Comparison of ENCODE assay signal across 2 cellular contexts in the genomic region with DNA sequence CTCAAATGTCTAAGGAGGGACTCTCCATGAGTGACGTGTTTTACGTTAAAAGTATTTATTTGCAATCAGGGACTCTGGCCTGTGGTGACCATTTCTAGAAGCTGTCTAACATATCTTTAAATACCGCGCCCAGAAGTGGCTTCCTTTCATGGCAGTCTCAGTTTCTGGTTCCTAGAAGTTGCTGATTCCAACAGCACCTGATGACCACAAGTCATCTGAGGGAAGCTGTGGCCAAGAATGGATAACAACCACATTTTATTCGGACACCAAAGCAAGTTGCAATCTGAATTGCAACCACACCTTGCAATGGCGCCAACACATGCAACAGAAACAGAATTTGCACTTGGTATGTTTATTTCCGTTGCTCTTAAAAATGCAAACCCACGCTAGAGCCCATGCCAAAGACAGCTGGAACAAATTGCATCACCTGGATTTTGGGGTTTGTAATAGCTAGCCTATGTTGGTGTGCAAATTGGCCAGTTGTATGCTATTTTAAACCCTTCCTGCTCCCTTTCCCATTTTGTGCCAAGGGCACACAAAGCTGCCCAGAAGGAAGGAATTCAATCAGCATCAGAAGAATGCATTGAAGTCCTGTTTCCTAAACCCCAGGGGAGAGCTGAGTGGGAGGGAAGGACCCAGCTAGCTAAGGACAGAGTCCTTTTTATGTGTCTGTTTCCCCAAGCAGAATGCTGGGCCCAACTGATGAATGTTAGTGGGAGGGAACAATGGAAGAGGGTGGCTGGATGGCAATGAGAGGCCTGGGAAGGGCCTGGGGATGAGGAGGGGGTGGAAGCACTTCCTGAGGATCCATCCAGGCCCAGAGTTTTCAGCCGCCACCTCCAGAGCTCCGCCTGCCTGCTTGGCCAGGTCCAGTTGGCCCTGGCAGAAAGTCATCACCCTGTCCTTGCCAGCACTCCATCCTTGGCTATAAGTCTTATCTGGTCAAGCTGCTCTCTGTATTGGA.
TF ChIP-seq lines count a peak whose summit lies in the region.

No MANE protein-coding gene starts in this region.

TF ChIP-seq in HEK293, 187 proteins besides CTCF, POLR2A, EP300 and RAD21:
- TF ChIP-seq ZBTB20 (tag by site-specific recombination; IDR thresholded peaks at IDR 0.05) (no peak), ZFHX2 (tag by site-specific recombination; conservative IDR thresholded peaks at IDR 0.05) (peak; percentile 17; the same call in 1 of the 2 replicates)

TF ChIP-seq in HepG2, 621 proteins besides CTCF, POLR2A, EP300 and RAD21:
- TF ChIP-seq ZNF644 (CRISPR knock-in tag; IDR thresholded peaks at IDR 0.05; ENCODE audit: low read depth) (no peak), ZNF264 (CRISPR knock-in tag; IDR thresholded peaks at IDR 0.05) (no peak), ELF4 (CRISPR knock-in tag; IDR thresholded peaks at IDR 0.05; ENCODE audit: borderline replicate concordance) (no peak), BORCS8-MEF2B (CRISPR knock-in tag; IDR thresholded peaks at IDR 0.05) (no peak), RFX3 (CRISPR knock-in tag; IDR thresholded peaks at IDR 0.05) (no peak)
TF ChIP-seq in HepG2: peak in this region for 0.
